ENCODE assay signal across 2 cellular contexts in genomic region chr12:93888964-93889363, GRCh38.
TF ChIP-seq lines count a peak whose summit lies in the region.

No MANE protein-coding gene starts in this region.

TF ChIP-seq in IMR-90, 13 proteins besides CTCF, POLR2A, EP300 and RAD21:
- TF ChIP-seq MAZ (IDR thresholded peaks at IDR 0.05; ENCODE audit: borderline replicate concordance, low read depth, low read length) (no peak), FOS (IDR thresholded peaks at IDR 0.05; ENCODE audit: low read depth, low read length) (no peak), NFE2L2 (IDR thresholded peaks at IDR 0.05; ENCODE audit: low read depth, low read length) (no peak), RFX5 (IDR thresholded peaks at IDR 0.05; ENCODE audit: low read depth, low read length) (no peak), USF2 (IDR thresholded peaks at IDR 0.05; ENCODE audit: low read depth, low read length) (no peak), MXI1 (IDR thresholded peaks at IDR 0.05; ENCODE audit: borderline replicate concordance, low read depth, low read length) (no peak), CEBPB (IDR thresholded peaks at IDR 0.05; ENCODE audit: low read depth, low read length) (no peak), CHD1 (IDR thresholded peaks at IDR 0.05; ENCODE audit: low read depth, low read length) (no peak), BHLHE40 (IDR thresholded peaks at IDR 0.05; ENCODE audit: low read depth, low read length) (no peak), SMC3 (IDR thresholded peaks at IDR 0.05; ENCODE audit: low read depth, low read length) (no peak), MAFK (IDR thresholded peaks at IDR 0.05; ENCODE audit: low read depth, low read length) (no peak), ELK1 (IDR thresholded peaks at IDR 0.05; ENCODE audit: borderline replicate concordance, low read depth, low read length) (no peak), RCOR1 (IDR thresholded peaks at IDR 0.05; ENCODE audit: insufficient replicate concordance, low read length) (no peak)

TF ChIP-seq in SK-N-SH treated with all-trans-retinoic acid at 6 μM for 48 hours, 23 proteins besides CTCF, POLR2A, EP300 and RAD21:
- TF ChIP-seq, protein P1, sequence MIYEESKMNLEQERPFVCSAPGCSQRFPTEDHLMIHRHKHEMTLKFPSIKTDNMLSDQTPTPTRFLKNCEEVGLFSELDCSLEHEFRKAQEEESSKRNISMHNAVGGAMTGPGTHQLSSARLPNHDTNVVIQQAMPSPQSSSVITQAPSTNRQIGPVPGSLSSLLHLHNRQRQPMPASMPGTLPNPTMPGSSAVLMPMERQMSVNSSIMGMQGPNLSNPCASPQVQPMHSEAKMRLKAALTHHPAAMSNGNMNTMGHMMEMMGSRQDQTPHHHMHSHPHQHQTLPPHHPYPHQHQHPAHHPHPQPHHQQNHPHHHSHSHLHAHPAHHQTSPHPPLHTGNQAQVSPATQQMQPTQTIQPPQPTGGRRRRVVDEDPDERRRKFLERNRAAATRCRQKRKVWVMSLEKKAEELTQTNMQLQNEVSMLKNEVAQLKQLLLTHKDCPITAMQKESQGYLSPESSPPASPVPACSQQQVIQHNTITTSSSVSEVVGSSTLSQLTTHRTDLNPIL (CRISPR knock-in tag; IDR thresholded peaks at IDR 0.05; ENCODE audit: low read depth), result no peak
- TF ChIP-seq TCF4 (CRISPR knock-in tag; IDR thresholded peaks at IDR 0.05; ENCODE audit: borderline replicate concordance), result peak; percentile 23; the same call in 1 of the 2 replicates
